15 cellular contexts compared by ENCODE assay signal in the genomic region with DNA sequence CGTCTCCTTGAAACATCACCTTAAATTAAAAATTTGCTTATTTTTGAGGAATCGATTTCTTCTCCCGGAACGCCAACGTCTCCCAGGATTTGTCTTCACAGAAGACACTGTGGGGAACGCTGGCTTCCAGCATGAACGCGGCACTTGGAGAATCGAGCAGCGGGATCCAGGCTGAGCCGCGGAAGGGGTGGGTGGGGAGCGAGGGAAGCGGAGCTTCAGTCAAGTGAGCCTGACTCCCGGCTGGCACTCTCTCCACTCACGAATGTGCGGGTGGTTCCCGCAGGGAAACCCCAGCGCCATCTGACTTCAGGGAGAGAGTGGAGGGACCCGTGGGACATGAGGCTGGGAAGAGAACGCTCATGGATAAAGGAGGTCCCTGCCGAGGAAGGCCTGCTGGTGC.
DNase-seq lines count a peak whose midpoint lies in the region; TF ChIP-seq lines count a peak whose summit lies in the region.
"Had no signal": no experiment of that assay in that cellular context is flagged by ENCODE, and none has a peak within 500 bp of the region (broad histone marks: within the 10 kb centered on the region; RNA-seq: fewer than 3 reads in every experiment).

No MANE protein-coding gene starts in this region.

- H3K18ac ChIP-seq in H9 (ENCODE audit: insufficient read length, low read depth, low read length): no peak overlapping the region

- no peak overlapping the region for H3K4ac ChIP-seq in H9 (ENCODE audit: low read depth, low read length)

- H2BK12ac ChIP-seq in H9 (ENCODE audit: insufficient read length, low read depth, low read length): no peak overlapping the region

- no peaks in the 10 kb centered on the region for H3K79me1 ChIP-seq in H9 (ENCODE audit: insufficient read depth, low read depth, low read length, poor library complexity, severe bottlenecking)

- WGBS in H9 (ENCODE audit: extremely low coverage, insufficient read length, low lambda C conversion rate): no CpG with 5 or more reads among the region's 22 CpGs

- no peak overlapping the region for H3K4me2 ChIP-seq in neural progenitor cell
- H3K4me2 ChIP-seq in H9 (ENCODE audit: insufficient read depth, insufficient read length, low read length): no peak overlapping the region
- H3K4me2 ChIP-seq: A549 had no signal

- H3K9ac ChIP-seq in neural progenitor cell (no peak overlapping the region), H9 (ENCODE audit: extremely low read depth, insufficient read length, low read length) (no peak overlapping the region)
- H3K9ac ChIP-seq: GM23248 had no signal

- H3K4me3 Mint-ChIP-seq in dendritic cell treated with granulocyte-macrophage colony-stimulating factor and Interleukin-4, amounts not matched to agents 40 ng/mL and 50 ng/mL, for 4 days: no peak overlapping the region
- no peak overlapping the region for H3K4me3 Mint-ChIP-seq in neural progenitor cell
- H3K4me3 Mint-ChIP-seq in H9: no peak overlapping the region
- H3K4me3 Mint-ChIP-seq: CD8-positive, alpha-beta T cell; IgD-negative memory B cell had no signal

- H2BK20ac ChIP-seq in H9 (ENCODE audit: low read depth, low read length, poor library complexity, severe bottlenecking): no peak overlapping the region

- H3K23me2 ChIP-seq in H9 (ENCODE audit: insufficient read length, low read depth, low read length, poor library complexity, severe bottlenecking): no peaks in the 10 kb centered on the region

- DNase-seq in neural progenitor cell (ENCODE audit: low spot score) (peak; percentile 2), COLO668 (lab: John Stamatoyannopoulos, UW; ENCODE audit: unreplicated experiment) (no peak), H9 (no peak)
- no peak for DNase-seq in activated CD8-positive, alpha-beta memory T cell treated with anti-CD3 and anti-CD28 coated beads for 24 hours
- DNase-seq: Caco-2; CD8-positive, alpha-beta T cell; DMS79; EL; GM23248 had no signal

- peaks cover 12% of the 10 kb centered on the region for H3K4me1 Mint-ChIP-seq in dendritic cell treated with granulocyte-macrophage colony-stimulating factor and Interleukin-4, amounts not matched to agents 40 ng/mL and 50 ng/mL, for 4 days (ENCODE audit: low read depth)
- H3K4me1 Mint-ChIP-seq in neural progenitor cell (peaks cover 3% of the 10 kb centered on the region), H9 (peaks cover 14 to 18% of the 10 kb centered on the region in 2 experiments)
- H3K4me1 Mint-ChIP-seq: IgD-negative memory B cell had no signal

- H3K9me3 Mint-ChIP-seq in dendritic cell treated with granulocyte-macrophage colony-stimulating factor and Interleukin-4, amounts not matched to agents 40 ng/mL and 50 ng/mL, for 4 days: peaks cover 33% of the 10 kb centered on the region
- H3K9me3 Mint-ChIP-seq in neural progenitor cell (peaks cover 4% of the 10 kb centered on the region), H9 (peaks cover 17 to 20% of the 10 kb centered on the region in 2 experiments)

- H2BK15ac ChIP-seq in H9 (ENCODE audit: low read depth, low read length): no peak overlapping the region

- H3K27ac ChIP-seq in angular gyrus (ENCODE audit: low read depth, low read length) (peak overlapping the region; percentile 55), neural progenitor cell (no peak overlapping the region), H9 (ENCODE audit: insufficient read length, low read depth, low read length) (no peak overlapping the region)
- H3K27ac ChIP-seq: A549, GM23248 had no signal

- H4K8ac ChIP-seq in H9 (replicated peaks; ENCODE audit: insufficient read length, low read depth, low read length): no peak overlapping the region

- no peaks in the 10 kb centered on the region for H3K27me3 Mint-ChIP-seq in dendritic cell treated with granulocyte-macrophage colony-stimulating factor and Interleukin-4, amounts not matched to agents 40 ng/mL and 50 ng/mL, for 4 days
- peaks cover 4% of the 10 kb centered on the region for H3K27me3 Mint-ChIP-seq in neural progenitor cell (ENCODE audit: insufficient read depth, low read depth)
- peaks cover 7% of the 10 kb centered on the region for H3K27me3 Mint-ChIP-seq in H9 (ENCODE audit: low read depth)

- H3K79me2 ChIP-seq in neural progenitor cell (ENCODE audit: low read depth) (no peaks in the 10 kb centered on the region), H9 (ENCODE audit: insufficient read depth, low read length) (no peaks in the 10 kb centered on the region)

- H3K4me1 ChIP-seq in neural progenitor cell (no peaks in the 10 kb centered on the region), H9 (ENCODE audit: insufficient read depth, low read length) (no peaks in the 10 kb centered on the region)
- H3K4me1 ChIP-seq: A549, Caco-2, HAP-1 had no signal

- no peak overlapping the region for H3K23ac ChIP-seq in H9 (ENCODE audit: insufficient read length, low read depth, low read length)

- no peaks in the 10 kb centered on the region for H3K27me3 ChIP-seq in neural progenitor cell
- H3K27me3 ChIP-seq in H9 (ENCODE audit: insufficient read depth, low read length): no peaks in the 10 kb centered on the region

- no peak overlapping the region for H3K14ac ChIP-seq in H9 (ENCODE audit: insufficient read depth, low read length)

- no peaks in the 10 kb centered on the region for H3F3A ChIP-seq in neural progenitor cell (ENCODE audit: low read depth)

- H4K5ac ChIP-seq in H9 (ENCODE audit: insufficient read length, low read depth, low read length): no peak overlapping the region

- no peak for TF ChIP-seq CTCF in neural progenitor cell (IDR thresholded peaks at IDR 0.05)
- TF ChIP-seq CTCF in H9 (conservative IDR thresholded peaks at IDR 0.05): no peak

- no peak overlapping the region for H3T11ph ChIP-seq in H9 (ENCODE audit: low read length)

- no peak overlapping the region for H3K4me3 ChIP-seq in neural progenitor cell
- H3K4me3 ChIP-seq: A549, GM23248, HAP-1 had no signal

- no peak overlapping the region for H2AK5ac ChIP-seq in H9 (ENCODE audit: insufficient read length, low read length)

- no peaks in the 10 kb centered on the region for H3K9me3 ChIP-seq in neural progenitor cell (ENCODE audit: low read depth)
- no peaks in the 10 kb centered on the region for H3K9me3 ChIP-seq in H9 (ENCODE audit: control insufficient read depth, low read depth, low read length)
- H3K9me3 ChIP-seq: HAP-1 had no signal

- H2AFZ ChIP-seq in neural progenitor cell (replicated peaks): no peak overlapping the region
- no peak overlapping the region for H2AFZ ChIP-seq in H9 (ENCODE audit: low read length)
- H2AFZ ChIP-seq: GM23248 had no signal

- no peak overlapping the region for H2BK120ac ChIP-seq in H9 (ENCODE audit: low read depth, low read length, poor library complexity, severe bottlenecking)

- H4K20me1 ChIP-seq in neural progenitor cell (ENCODE audit: low read depth): no peaks in the 10 kb centered on the region
- no peaks in the 10 kb centered on the region for H4K20me1 ChIP-seq in H9 (ENCODE audit: control insufficient read depth, insufficient read depth, insufficient read length)

- H3K36me3 Mint-ChIP-seq in dendritic cell treated with granulocyte-macrophage colony-stimulating factor and Interleukin-4, amounts not matched to agents 40 ng/mL and 50 ng/mL, for 4 days (ENCODE audit: low read depth): no peaks in the 10 kb centered on the region
- H3K36me3 Mint-ChIP-seq in neural progenitor cell (no peaks in the 10 kb centered on the region), H9 (ENCODE audit: insufficient read depth in 1 of 3, low read depth in 3 of 3) (peaks cover 3 to 17% (median 7%) of the 10 kb centered on the region in 3 experiments; a peak in 5 of 7 replicates)
- H3K36me3 Mint-ChIP-seq: CD14-positive monocyte; CD8-positive, alpha-beta T cell; IgD-negative memory B cell had no signal

- H4K91ac ChIP-seq in H9 (ENCODE audit: insufficient read length, low read depth, low read length): no peak overlapping the region

- intact Hi-C loops in dendritic cell treated with granulocyte-macrophage colony-stimulating factor and Interleukin-4, amounts not matched to agents 40 ng/mL and 50 ng/mL, for 4 days (cut with micrococcal nuclease): no loop called here

- no peak overlapping the region for H2BK5ac ChIP-seq in H9 (ENCODE audit: insufficient read length, low read length)

- H3K56ac ChIP-seq in H9 (ENCODE audit: insufficient read length, low read depth, low read length): no peak overlapping the region

- no peaks in the 10 kb centered on the region for H3K36me3 ChIP-seq in neural progenitor cell
- H3K36me3 ChIP-seq: HAP-1 had no signal

- H3K27ac Mint-ChIP-seq in dendritic cell treated with granulocyte-macrophage colony-stimulating factor and Interleukin-4, amounts not matched to agents 40 ng/mL and 50 ng/mL, for 4 days: peak overlapping the region; percentile 47
- no peak overlapping the region for H3K27ac Mint-ChIP-seq in neural progenitor cell
- H3K27ac Mint-ChIP-seq in H9: no peak overlapping the region
- H3K27ac Mint-ChIP-seq: CD8-positive, alpha-beta T cell had no signal
